21 cellular contexts compared by ENCODE assay signal in the genomic region with DNA sequence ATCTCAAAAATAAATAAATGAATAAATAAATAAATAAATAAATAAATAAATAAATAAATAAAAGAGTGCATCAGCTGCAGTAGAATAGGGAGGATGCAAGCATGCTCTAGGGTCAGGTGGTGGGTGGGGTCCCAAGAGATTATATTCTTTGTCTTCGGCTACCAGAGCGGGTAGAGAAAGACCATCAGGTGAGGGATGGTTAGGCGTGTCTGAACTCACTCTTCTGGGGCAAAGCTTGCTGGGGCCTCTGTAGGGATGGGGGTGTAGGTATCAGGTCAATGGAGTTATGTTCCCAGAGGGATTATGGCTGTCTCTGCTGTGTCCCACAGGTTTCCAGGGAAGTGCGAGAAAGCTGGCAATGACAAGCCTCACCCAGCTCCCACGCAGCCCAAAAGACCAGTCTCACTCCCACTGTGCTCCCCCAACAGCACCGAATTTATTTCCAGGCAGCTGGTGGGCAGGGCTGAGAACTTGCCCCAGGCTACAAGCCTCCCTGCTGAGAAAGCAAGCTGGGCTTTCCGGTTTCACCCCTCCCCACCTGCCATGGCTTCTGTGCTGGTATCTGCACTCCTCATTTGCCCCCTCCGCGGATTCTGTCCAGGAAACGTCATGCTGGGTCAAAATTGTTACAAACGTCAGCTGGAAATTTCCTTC.
DNase-seq lines count a peak whose midpoint lies in the region; ATAC-seq, FAIRE-seq and TF ChIP-seq lines count a peak whose summit lies in the region.
"Had no signal": no experiment of that assay in that cellular context is flagged by ENCODE, and none has a peak within 500 bp of the region (broad histone marks: within the 10 kb centered on the region; RNA-seq: fewer than 3 reads in every experiment).

No MANE protein-coding gene starts in this region.

- no peak for TF ChIP-seq POLR2A in NB4 (IDR thresholded peaks at IDR 0.05; ENCODE audit: extremely low read depth, insufficient read length)

- H3K4me1 Mint-ChIP-seq in astrocyte (ENCODE audit: low read depth, unreplicated experiment): peaks cover 10% of the 10 kb centered on the region
- H3K4me1 Mint-ChIP-seq in mesothelial cell of epicardium: peaks cover 12% of the 10 kb centered on the region
- no peaks in the 10 kb centered on the region for H3K4me1 Mint-ChIP-seq in effector memory CD8-positive, alpha-beta T cell (ENCODE audit: low read depth in 2 of 2)
- H3K4me1 Mint-ChIP-seq: CD4-positive, alpha-beta memory T cell had no signal

- DNase-seq in A172 (ENCODE audit: low spot score) (peak; percentile 61), NB4 (ENCODE audit: low read depth) (peak; percentile 30), astrocyte (ENCODE audit: low read depth) (no peak), mesothelial cell of epicardium (ENCODE audit: low spot score in 2 of 2, unreplicated experiment in 2 of 2) (peak; percentile 21 to 43), SKM-1 treated with dmso at 0.1 percent for 144 hours (lab: John Stamatoyannopoulos, UW; ENCODE audit: unreplicated experiment) (no peak)
- no peak for DNase-seq in effector memory CD8-positive, alpha-beta T cell
- no peak for DNase-seq in stimulated activated CD4-positive, alpha-beta T cell treated with anti-CD3 and anti-CD28 coated beads, Interleukin-4, amount 100 ng/mL, for 24 hours
- DNase-seq: activated CD4-positive, alpha-beta T cell treated with anti-CD3 and anti-CD28 coated beads for 4 hours; activated CD8-positive, alpha-beta memory T cell treated with anti-CD3 and anti-CD28 coated beads, Interleukin-2, amount 50 U/mL, for 48 hours; activated naive CD4-positive, alpha-beta T cell; aorta; CD4-positive, alpha-beta memory T cell; colonic mucosa; kidney; NCI-H1092 treated with DMSO at 0.1 percent for 48 hours; NCI-H2227 treated with DMSO at 0.1 percent for 48 hours; stimulated activated naive CD4-positive, alpha-beta T cell had no signal

- TF ChIP-seq CTCF in NB4 (IDR thresholded peaks at IDR 0.05; ENCODE audit: low read depth, low read length) (no peak), astrocyte (IDR thresholded peaks at IDR 0.05; ENCODE audit: insufficient read depth, low read depth, low read length) (no peak), mesothelial cell of epicardium (IDR thresholded peaks at IDR 0.05; ENCODE audit: unreplicated experiment) (no peak)

- H3K27me3 Mint-ChIP-seq in astrocyte (ENCODE audit: low read depth, unreplicated experiment) (no peaks in the 10 kb centered on the region), mesothelial cell of epicardium (ENCODE audit: low read depth) (no peaks in the 10 kb centered on the region)
- H3K27me3 Mint-ChIP-seq in effector memory CD8-positive, alpha-beta T cell: no peaks in the 10 kb centered on the region
- H3K27me3 Mint-ChIP-seq: CD4-positive, alpha-beta memory T cell had no signal

- H3K4me3 Mint-ChIP-seq in astrocyte (ENCODE audit: unreplicated experiment) (no peak overlapping the region), mesothelial cell of epicardium (no peak overlapping the region)
- H3K4me3 Mint-ChIP-seq in effector memory CD8-positive, alpha-beta T cell: no peak overlapping the region

- no peaks in the 10 kb centered on the region for H4K20me1 ChIP-seq in astrocyte (ENCODE audit: insufficient read depth, low read length)

- no peak overlapping the region for H2AFZ ChIP-seq in astrocyte (ENCODE audit: low read depth, low read length)
- H2AFZ ChIP-seq: parathyroid adenoma had no signal

- no peak overlapping the region for H3K4me2 ChIP-seq in astrocyte (ENCODE audit: low read length)

- no peaks in the 10 kb centered on the region for H3K27me3 ChIP-seq in astrocyte (ENCODE audit: insufficient read depth, low read length)
- H3K27me3 ChIP-seq: colonic mucosa had no signal

- H3K4me3 ChIP-seq in NB4 (ENCODE audit: low read depth, low read length): no peak overlapping the region
- H3K4me3 ChIP-seq in astrocyte (ENCODE audit: insufficient read depth, low read depth, low read length): no peak overlapping the region
- H3K4me3 ChIP-seq: colonic mucosa, GM12878, skin epidermis had no signal

- H3K9me3 Mint-ChIP-seq in astrocyte (ENCODE audit: unreplicated experiment) (peaks cover 13% of the 10 kb centered on the region), mesothelial cell of epicardium (peaks cover 23% of the 10 kb centered on the region)
- peaks cover 24 to 55% of the 10 kb centered on the region in 2 donors for H3K9me3 Mint-ChIP-seq in effector memory CD8-positive, alpha-beta T cell

- no peak for FAIRE-seq in astrocyte (lab: Jason Lieb, UNC)
- FAIRE-seq: GM12878, kidney had no signal

- H3K36me3 ChIP-seq in astrocyte (ENCODE audit: insufficient read depth, low read length): no peaks in the 10 kb centered on the region
- H3K36me3 ChIP-seq: colonic mucosa had no signal

- H3K27ac ChIP-seq in astrocyte (ENCODE audit: low read depth, low read length): no peak overlapping the region
- H3K27ac ChIP-seq: colonic mucosa, parathyroid adenoma had no signal

- ATAC-seq in HG03139 (IDR thresholded peaks at IDR 0.05; ENCODE audit: unreplicated experiment): no peak
- no peak for ATAC-seq in effector memory CD8-positive, alpha-beta T cell (replicated peaks)
- ATAC-seq: GM12878 had no signal

- no peaks in the 10 kb centered on the region for H3K79me2 ChIP-seq in astrocyte (ENCODE audit: insufficient read depth, low read length)
- H3K79me2 ChIP-seq: parathyroid adenoma had no signal

- no peak overlapping the region for H3K9ac ChIP-seq in astrocyte (ENCODE audit: low read length)
- H3K9ac ChIP-seq: parathyroid adenoma had no signal

- no peaks in the 10 kb centered on the region for H3K9me3 ChIP-seq in astrocyte (ENCODE audit: insufficient read depth, low read depth, low read length)
- H3K9me3 ChIP-seq: colonic mucosa had no signal

- H3K4me1 ChIP-seq in astrocyte (ENCODE audit: insufficient read depth, low read length): no peaks in the 10 kb centered on the region
- H3K4me1 ChIP-seq: colonic mucosa, parathyroid adenoma had no signal

- peak overlapping the region; percentile 97 for H3K27ac Mint-ChIP-seq in astrocyte (ENCODE audit: unreplicated experiment)
- H3K27ac Mint-ChIP-seq in mesothelial cell of epicardium: peak overlapping the region; percentile 97
- H3K27ac Mint-ChIP-seq in effector memory CD8-positive, alpha-beta T cell: no peak overlapping the region
- H3K27ac Mint-ChIP-seq: CD4-positive, alpha-beta memory T cell had no signal

- peaks cover 1% of the 10 kb centered on the region for H3K36me3 Mint-ChIP-seq in astrocyte (ENCODE audit: low read depth, unreplicated experiment)
- H3K36me3 Mint-ChIP-seq in mesothelial cell of epicardium: peaks cover 19% of the 10 kb centered on the region
- no peaks in the 10 kb centered on the region for H3K36me3 Mint-ChIP-seq in effector memory CD8-positive, alpha-beta T cell (ENCODE audit: insufficient read depth)
- H3K36me3 Mint-ChIP-seq: CD4-positive, alpha-beta memory T cell had no signal

Comparison
In these comparisons a context has a peak if more than half of its experiments do, and no peak if none do; other contexts are left out.
1. DNase-seq: peak in A172 (single experiment), NB4 (single experiment) and mesothelial cell of epicardium (2 of 2); none in astrocyte (single experiment), effector memory CD8-positive, alpha-beta T cell (0 of 3), SKM-1 treated with dmso at 0.1 percent for 144 hours (single experiment) and stimulated activated CD4-positive, alpha-beta T cell treated with anti-CD3 and anti-CD28 coated beads, Interleukin-4, amount 100 ng/mL, for 24 hours (single experiment).
2. H3K27ac Mint-ChIP-seq: peak in astrocyte (single experiment) and mesothelial cell of epicardium (single experiment); none in effector memory CD8-positive, alpha-beta T cell (0 of 2).